ENCODE assay signal across 32 cellular contexts in the genomic region with DNA sequence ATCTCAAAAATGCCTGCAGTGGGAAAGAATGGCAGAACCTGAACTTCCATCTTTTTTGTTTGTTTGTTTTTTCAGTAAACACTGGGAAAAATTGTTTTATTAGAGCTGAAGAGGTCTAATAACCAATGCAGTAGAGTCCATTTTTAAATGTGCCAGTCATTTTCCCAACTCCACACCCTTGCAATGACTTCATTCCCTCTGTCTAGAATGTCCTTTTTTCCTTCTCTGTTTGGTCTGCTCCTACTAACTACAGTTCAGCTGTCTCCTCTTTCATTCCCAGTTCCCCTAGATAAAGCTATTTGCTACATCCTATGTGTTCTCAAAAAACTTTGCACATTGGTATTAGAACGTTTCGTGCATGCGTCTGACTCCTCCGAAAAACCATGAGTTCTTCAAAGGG.
"Had no signal": no experiment of that assay in that cellular context is flagged by ENCODE, and none has a peak within 500 bp of the region (broad histone marks: within the 10 kb centered on the region; RNA-seq: fewer than 3 reads in every experiment).

No MANE protein-coding gene starts in this region.

- FAIRE-seq: colon, endothelial cell of umbilical vein had no signal

- H3K4me1 ChIP-seq: adrenal gland, esophagus squamous epithelium, gastroesophageal sphincter had no signal

- H3K9me3 ChIP-seq: adrenal gland, body of pancreas, esophagus squamous epithelium, gastroesophageal sphincter, heart right ventricle had no signal

- DNase-seq: activated CD4-positive, alpha-beta memory T cell treated with anti-CD3 and anti-CD28 coated beads for 36 hours; activated CD4-positive, alpha-beta T cell treated with anti-CD3 and anti-CD28 coated beads, Interleukin-2, amount 10 ng/mL, durations not matched to agents 24 days and 14 days; activated CD8-positive, alpha-beta memory T cell treated with anti-CD3 and anti-CD28 coated beads, Interleukin-2, amount 10 ng/mL, durations not matched to agents 7 days and 5 days; activated CD8-positive, alpha-beta memory T cell treated with anti-CD3 and anti-CD28 coated beads, Interleukin-2, amount 50 U/mL, for 4 hours; activated CD8-positive, alpha-beta T cell treated with anti-CD3 and anti-CD28 coated beads, Interleukin-2, amount 10 ng/mL, durations not matched to agents 7 days and 5 days; activated effector memory CD4-positive, alpha-beta T cell treated with anti-CD3 and anti-CD28 coated beads, Interleukin-2, amount 50 U/mL, for 16 hours; activated naive CD4-positive, alpha-beta T cell treated with anti-CD3 and anti-CD28 coated beads for 36 hours; activated naive CD8-positive, alpha-beta T cell treated with anti-CD3 and anti-CD28 coated beads for 36 hours; activated naive CD8-positive, alpha-beta T cell treated with anti-CD3 and anti-CD28 coated beads, Interleukin-2, amount 50 U/mL, for 24 hours; activated T-cell treated with anti-CD3 and anti-CD28 coated beads, Interleukin-2, amount 50 U/mL, for 1 hour; activated T-cell treated with anti-CD3 and anti-CD28 coated beads, Interleukin-2, amount 50 U/mL, for 48 hours; adrenal gland; amygdala; aorta; caudate nucleus; cortex of kidney; dermis blood vessel endothelial cell; effector CD4-positive, alpha-beta T cell; effector memory CD8-positive, alpha-beta T cell; esophagus squamous epithelium; foreskin melanocyte; heart right ventricle; T-helper 2 cell had no signal

- H3K36me3 ChIP-seq: adrenal gland, esophagus squamous epithelium, gastroesophageal sphincter, heart right ventricle had no signal

- H3K4me1 Mint-ChIP-seq: WTC11 had no signal

- H3K27me3 Mint-ChIP-seq: activated CD4-positive, alpha-beta memory T cell treated with anti-CD3 and anti-CD28 coated beads for 36 hours; activated naive CD4-positive, alpha-beta T cell treated with anti-CD3 and anti-CD28 coated beads, Interleukin-2, amount 50 U/mL, for 24 hours; activated naive CD8-positive, alpha-beta T cell treated with anti-CD3 and anti-CD28 coated beads for 36 hours; effector memory CD8-positive, alpha-beta T cell had no signal

- H3K9me3 Mint-ChIP-seq: activated CD4-positive, alpha-beta memory T cell treated with anti-CD3 and anti-CD28 coated beads for 36 hours; activated CD4-positive, alpha-beta T cell treated with anti-CD3 and anti-CD28 coated beads, Interleukin-2, amount 10 ng/mL, durations not matched to agents 24 days and 14 days; activated naive CD4-positive, alpha-beta T cell treated with anti-CD3 and anti-CD28 coated beads for 36 hours; activated naive CD4-positive, alpha-beta T cell treated with anti-CD3 and anti-CD28 coated beads, Interleukin-2, amount 50 U/mL, for 24 hours; activated naive CD8-positive, alpha-beta T cell treated with anti-CD3 and anti-CD28 coated beads for 36 hours; activated naive CD8-positive, alpha-beta T cell treated with anti-CD3 and anti-CD28 coated beads, Interleukin-2, amount 50 U/mL, for 24 hours; activated T-helper 1 cell treated with anti-CD3 and anti-CD28 coated beads, Interleukin-12 subunit alpha, Interleukin-12 subunit beta, Interleukin-2, Interleukin-4 antibody, amounts not matched to agents 30 ng/mL and 10 ng/mL and 1 ng/mL, durations not matched to agents 14 hours and 24 hours and 36 hours; activated T-helper 2 cell treated with anti-CD3 and anti-CD28 coated beads, Interferon-gamma antibody, Interleukin-2, Interleukin-4, amounts not matched to agents 10 μg/mL and 5 μg/mL and 100 μg/mL, durations not matched to agents 14 hours and 24 hours and 36 hours; effector memory CD8-positive, alpha-beta T cell; WTC11 had no signal

- H3K27ac ChIP-seq: adrenal gland, body of pancreas, epithelial cell of prostate, esophagus squamous epithelium, gastroesophageal sphincter, heart right ventricle had no signal

- H3K27ac Mint-ChIP-seq: activated CD4-positive, alpha-beta memory T cell treated with anti-CD3 and anti-CD28 coated beads for 36 hours; activated CD4-positive, alpha-beta T cell treated with anti-CD3 and anti-CD28 coated beads, Interleukin-2, amount 10 ng/mL, durations not matched to agents 24 days and 14 days; activated CD8-positive, alpha-beta memory T cell treated with anti-CD3 and anti-CD28 coated beads, Interleukin-2, amount 10 ng/mL, durations not matched to agents 7 days and 5 days; activated CD8-positive, alpha-beta T cell treated with anti-CD3 and anti-CD28 coated beads, Interleukin-2, amount 10 ng/mL, durations not matched to agents 7 days and 5 days; activated naive CD4-positive, alpha-beta T cell treated with anti-CD3 and anti-CD28 coated beads for 36 hours; activated naive CD4-positive, alpha-beta T cell treated with anti-CD3 and anti-CD28 coated beads, Interleukin-2, amount 50 U/mL, for 24 hours; activated naive CD8-positive, alpha-beta T cell treated with anti-CD3 and anti-CD28 coated beads for 36 hours; activated naive CD8-positive, alpha-beta T cell treated with anti-CD3 and anti-CD28 coated beads, Interleukin-2, amount 50 U/mL, for 24 hours; activated T-helper 1 cell treated with anti-CD3 and anti-CD28 coated beads, Interleukin-12 subunit alpha, Interleukin-12 subunit beta, Interleukin-2, Interleukin-4 antibody, amounts not matched to agents 30 ng/mL and 10 ng/mL and 1 ng/mL, durations not matched to agents 14 hours and 24 hours and 36 hours; activated T-helper 2 cell treated with anti-CD3 and anti-CD28 coated beads, Interferon-gamma antibody, Interleukin-2, Interleukin-4, amounts not matched to agents 10 μg/mL and 5 μg/mL and 100 μg/mL, durations not matched to agents 14 hours and 24 hours and 36 hours; effector memory CD8-positive, alpha-beta T cell; WTC11 had no signal

- H3K36me3 Mint-ChIP-seq: activated CD4-positive, alpha-beta memory T cell treated with anti-CD3 and anti-CD28 coated beads for 36 hours; activated CD8-positive, alpha-beta memory T cell treated with anti-CD3 and anti-CD28 coated beads, Interleukin-2, amount 10 ng/mL, durations not matched to agents 7 days and 5 days; activated naive CD4-positive, alpha-beta T cell treated with anti-CD3 and anti-CD28 coated beads, Interleukin-2, amount 50 U/mL, for 24 hours; activated naive CD8-positive, alpha-beta T cell treated with anti-CD3 and anti-CD28 coated beads for 36 hours; WTC11 had no signal

- H3K27me3 ChIP-seq: adrenal gland, body of pancreas, esophagus squamous epithelium, gastroesophageal sphincter, heart right ventricle had no signal

- H3K4me3 ChIP-seq: adrenal gland, body of pancreas, esophagus squamous epithelium, gastroesophageal sphincter, heart right ventricle had no signal

- ATAC-seq: activated CD8-positive, alpha-beta memory T cell treated with anti-CD3 and anti-CD28 coated beads, Interleukin-2, amount 10 ng/mL, durations not matched to agents 7 days and 5 days; activated CD8-positive, alpha-beta T cell treated with anti-CD3 and anti-CD28 coated beads, Interleukin-2, amount 10 ng/mL, durations not matched to agents 7 days and 5 days; activated naive CD8-positive, alpha-beta T cell treated with anti-CD3 and anti-CD28 coated beads, Interleukin-2, amount 50 U/mL, for 24 hours; effector memory CD8-positive, alpha-beta T cell; gastroesophageal sphincter; heart right ventricle; WTC11 had no signal

- H3K4me3 Mint-ChIP-seq: activated CD4-positive, alpha-beta memory T cell treated with anti-CD3 and anti-CD28 coated beads for 36 hours; activated CD4-positive, alpha-beta T cell treated with anti-CD3 and anti-CD28 coated beads, Interleukin-2, amount 10 ng/mL, durations not matched to agents 24 days and 14 days; activated CD8-positive, alpha-beta memory T cell treated with anti-CD3 and anti-CD28 coated beads, Interleukin-2, amount 10 ng/mL, durations not matched to agents 7 days and 5 days; activated CD8-positive, alpha-beta T cell treated with anti-CD3 and anti-CD28 coated beads, Interleukin-2, amount 10 ng/mL, durations not matched to agents 7 days and 5 days; activated naive CD4-positive, alpha-beta T cell treated with anti-CD3 and anti-CD28 coated beads for 36 hours; activated naive CD4-positive, alpha-beta T cell treated with anti-CD3 and anti-CD28 coated beads, Interleukin-2, amount 50 U/mL, for 24 hours; activated naive CD8-positive, alpha-beta T cell treated with anti-CD3 and anti-CD28 coated beads for 36 hours; activated naive CD8-positive, alpha-beta T cell treated with anti-CD3 and anti-CD28 coated beads, Interleukin-2, amount 50 U/mL, for 24 hours; activated T-helper 1 cell treated with anti-CD3 and anti-CD28 coated beads, Interleukin-12 subunit alpha, Interleukin-12 subunit beta, Interleukin-2, Interleukin-4 antibody, amounts not matched to agents 30 ng/mL and 10 ng/mL and 1 ng/mL, durations not matched to agents 14 hours and 24 hours and 36 hours; effector memory CD8-positive, alpha-beta T cell; WTC11 had no signal
